Comparison of ENCODE assay signal across 15 cellular contexts in genomic region chr1:165942062-165942461, GRCh38.
A peak's percentile ranks its signal among the peaks of the same experiment; 100 is the strongest.
DNase-seq lines count a peak whose midpoint lies in the region; ATAC-seq, FAIRE-seq and TF ChIP-seq lines count a peak whose summit lies in the region.
"Had no signal": no experiment of that assay in that cellular context is flagged by ENCODE, and none has a peak within 500 bp of the region (broad histone marks: within the 10 kb centered on the region; RNA-seq: fewer than 3 reads in every experiment).

No MANE protein-coding gene starts in this region.

- 61 to 62% methylated on average over 3 to 4 of the region's 4 CpGs for WGBS in ectodermal cell, 2 experiments

- no peak for TF ChIP-seq CTCF in D721Med (IDR thresholded peaks at IDR 0.05; ENCODE audit: insufficient read depth, missing control alignments)
- TF ChIP-seq CTCF in vagina (IDR thresholded peaks at IDR 0.05), result no peak
- no peak for TF ChIP-seq CTCF in colonic mucosa (IDR thresholded peaks at IDR 0.05)

- FAIRE-seq in D721Med (lab: Jason Lieb, UNC), result peak; percentile 99
- FAIRE-seq: HTR-8/SVneo had no signal

- H3K36me3 Mint-ChIP-seq in activated naive CD4-positive, alpha-beta T cell treated with anti-CD3 and anti-CD28 coated beads, Interleukin-2, amount 50 U/mL, for 72 hours, result no peaks in the 10 kb centered on the region
- H3K36me3 Mint-ChIP-seq: CD8-positive, alpha-beta memory T cell had no signal

- H3K36me3 ChIP-seq in ectodermal cell (ENCODE audit: control insufficient read depth, insufficient read depth, low read length) (no peaks in the 10 kb centered on the region), vagina (no peaks in the 10 kb centered on the region), colonic mucosa (no peaks in the 10 kb centered on the region)
- H3K36me3 ChIP-seq: BLaER1 had no signal

- peak overlapping the region; percentile 16 for H3K27ac ChIP-seq in ectodermal cell (ENCODE audit: insufficient read depth, low read depth, low read length, poor library complexity, severe bottlenecking)
- H3K27ac ChIP-seq in vagina, result no peak overlapping the region
- H3K27ac ChIP-seq in colonic mucosa, result no peak overlapping the region
- H3K27ac ChIP-seq: BLaER1 had no signal

- DNase-seq in D721Med (ENCODE audit: insufficient read length, low spot score) (peak; percentile 70), NCI-H524 treated with DMSO at 0.1 percent for 48 hours (lab: John Stamatoyannopoulos, UW) (peak; percentile 25), vagina (ENCODE audit: extremely low spot score in 2 of 2) (peak; percentile 7 to 10), colonic mucosa (no peak), cardiac septum (ENCODE audit: low spot score) (no peak)
- DNase-seq in activated naive CD4-positive, alpha-beta T cell treated with anti-CD3 and anti-CD28 coated beads, Interleukin-2, amount 50 U/mL, for 72 hours (ENCODE audit: low spot score in 2 of 2), result no peak
- DNase-seq: 8988T; AML-193; Caco-2; CD8-positive, alpha-beta memory T cell; DMS 273 treated with DMSO at 0.1 percent for 48 hours had no signal

- H3K4me1 ChIP-seq in ectodermal cell (ENCODE audit: control insufficient read depth, insufficient read depth, low read length) (peaks cover 14% of the 10 kb centered on the region), vagina (no peaks in the 10 kb centered on the region), colonic mucosa (no peaks in the 10 kb centered on the region)
- H3K4me1 ChIP-seq: Caco-2 had no signal

- ATAC-seq in activated naive CD4-positive, alpha-beta T cell treated with anti-CD3 and anti-CD28 coated beads, Interleukin-2, amount 50 U/mL, for 72 hours, result no peak
- ATAC-seq: HCT116 had no signal

- H3K9me3 Mint-ChIP-seq in activated naive CD4-positive, alpha-beta T cell treated with anti-CD3 and anti-CD28 coated beads, Interleukin-2, amount 50 U/mL, for 72 hours, result no peaks in the 10 kb centered on the region

- H3K9ac ChIP-seq in colonic mucosa (ENCODE audit: low read depth in 2 of 2, low read length in 2 of 2), result no peak overlapping the region
- H3K9ac ChIP-seq: BLaER1 had no signal

- H3K27ac Mint-ChIP-seq in activated naive CD4-positive, alpha-beta T cell treated with anti-CD3 and anti-CD28 coated beads, Interleukin-2, amount 50 U/mL, for 72 hours, result no peak overlapping the region

- H3K9me3 ChIP-seq in ectodermal cell (ENCODE audit: control insufficient read depth, low read length) (no peaks in the 10 kb centered on the region), vagina (no peaks in the 10 kb centered on the region), colonic mucosa (no peaks in the 10 kb centered on the region)
- H3K9me3 ChIP-seq: BLaER1, Caco-2 had no signal

- TF ChIP-seq POLR2A in vagina (IDR thresholded peaks at IDR 0.05), result no peak

- H3K4me3 ChIP-seq in ectodermal cell (ENCODE audit: insufficient read depth, low read depth, low read length) (no peak overlapping the region), vagina (no peak overlapping the region), colonic mucosa (no peak overlapping the region)
- H3K4me3 ChIP-seq: BLaER1 had no signal

- H3K27me3 ChIP-seq in ectodermal cell (ENCODE audit: control insufficient read depth, insufficient read depth, low read length, poor library complexity, severe bottlenecking), result peaks cover 11% of the 10 kb centered on the region
- H3K27me3 ChIP-seq in vagina, result no peaks in the 10 kb centered on the region
- H3K27me3 ChIP-seq in colonic mucosa, result no peaks in the 10 kb centered on the region
- H3K27me3 ChIP-seq: BLaER1 had no signal

- intact Hi-C loops in vagina (cut with DNase I), result loop anchor here (10.0 kb wide), 1 partner anchor 533 kb away; no protein-coding TSS in a partner anchor
- intact Hi-C loops in colonic mucosa (cut with DNase I), result no loop called here
- intact Hi-C loops in cardiac septum (cut with DNase I), result no loop called here

Comparison
In these comparisons a context has a peak if more than half of its experiments do, and no peak if none do; other contexts are left out.
1. DNase-seq: peak in D721Med (single experiment), NCI-H524 treated with DMSO at 0.1 percent for 48 hours (single experiment) and vagina (2 of 2); none in activated naive CD4-positive, alpha-beta T cell treated with anti-CD3 and anti-CD28 coated beads, Interleukin-2, amount 50 U/mL, for 72 hours (0 of 2), colonic mucosa (single experiment) and cardiac septum (single experiment).